ENCODE assay signal across 3 cellular contexts in the genomic region with DNA sequence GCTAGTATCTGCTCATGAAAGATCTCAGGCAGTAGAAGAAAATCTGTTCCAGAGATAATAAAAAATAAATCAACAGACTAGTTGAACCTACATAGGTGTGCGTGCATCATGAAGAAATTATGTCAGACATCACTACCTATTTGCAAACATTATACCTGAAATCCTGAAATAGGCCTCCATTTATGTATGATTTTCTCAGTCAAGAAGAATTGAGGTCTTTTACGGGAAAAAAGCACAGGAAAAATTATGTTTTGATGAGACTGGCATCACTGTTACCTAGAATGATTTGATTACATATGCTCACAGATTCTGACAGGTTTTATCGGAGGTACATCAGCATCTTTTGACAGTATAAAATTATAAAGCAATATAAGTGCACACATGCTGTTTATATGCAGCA.
"Had no signal": no experiment of that assay in that cellular context is flagged by ENCODE, and none has a peak within 500 bp of the region (broad histone marks: within the 10 kb centered on the region; RNA-seq: fewer than 3 reads in every experiment).

No MANE protein-coding gene starts in this region.

- ATAC-seq: GM12878 had no signal

- DNase-seq: GDM1, GF-D8 had no signal

- H3K4me3 ChIP-seq: GM12878 had no signal
